In genomic region chr5:181161534-181162175, GRCh38 we compare ENCODE assay signal across 11 cellular contexts. TPM values are rescaled to one million over a fixed set of nuclear protein-coding genes. Genes with fewer than 3 reads are reported as not detected.
DNase-seq lines count a peak whose midpoint lies in the region; ATAC-seq and TF ChIP-seq lines count a peak whose summit lies in the region.
"Had no signal": no experiment of that assay in that cellular context is flagged by ENCODE, and none has a peak within 500 bp of the region (broad histone marks: within the 10 kb centered on the region; RNA-seq: fewer than 3 reads in every experiment).

No MANE protein-coding gene starts in this region.

- CTCF ChIA-PET in PC-3 (lab: Charles Lee): no interaction called here

- H3K27me3 ChIP-seq in PC-3 (ENCODE audit: low read length) (no peaks in the 10 kb centered on the region), endodermal cell (ENCODE audit: control insufficient read depth, insufficient read depth, low read length, poor library complexity, severe bottlenecking) (no peaks in the 10 kb centered on the region), parathyroid adenoma (ENCODE audit: control insufficient read depth, insufficient read depth, low read length) (peaks cover 6% of the 10 kb centered on the region)

- intact Hi-C loops in PC-3 (cut with micrococcal nuclease): no loop called here

- H3K9me3 ChIP-seq in PC-3 (ENCODE audit: low read length) (no peaks in the 10 kb centered on the region), endodermal cell (ENCODE audit: control insufficient read depth, low read length) (no peaks in the 10 kb centered on the region), parathyroid adenoma (ENCODE audit: control insufficient read depth, low read length) (no peaks in the 10 kb centered on the region)
- H3K9me3 ChIP-seq: body of pancreas had no signal

- H3K9me2 ChIP-seq in PC-3 (replicated peaks; ENCODE audit: low read length): no peaks in the 10 kb centered on the region

- no peaks in the 10 kb centered on the region for H3K9me3 Mint-ChIP-seq in T-helper 1 cell treated with Interleukin-12 subunit alpha and Interleukin-12 subunit beta and Interleukin-4 antibody, amounts not matched to agents 30 μg/mL and 1 μg/mL, for 36 hours
- H3K9me3 Mint-ChIP-seq in endodermal cell: no peaks in the 10 kb centered on the region

- H3K4me3 ChIP-seq in PC-3 (ENCODE audit: low read length) (no peak overlapping the region), endodermal cell (ENCODE audit: low read length) (no peak overlapping the region), parathyroid adenoma (ENCODE audit: low read depth, low read length) (no peak overlapping the region)
- H3K4me3 ChIP-seq: body of pancreas had no signal

- peaks cover 29% of the 10 kb centered on the region for H3K27me3 Mint-ChIP-seq in T-helper 1 cell treated with Interleukin-12 subunit alpha and Interleukin-12 subunit beta and Interleukin-4 antibody, amounts not matched to agents 30 μg/mL and 1 μg/mL, for 36 hours (ENCODE audit: low read depth)
- peaks cover 46% of the 10 kb centered on the region for H3K27me3 Mint-ChIP-seq in endodermal cell (ENCODE audit: insufficient read depth)

- peak overlapping the region; percentile 73 for H3K4me3 Mint-ChIP-seq in T-helper 1 cell treated with Interleukin-12 subunit alpha and Interleukin-12 subunit beta and Interleukin-4 antibody, amounts not matched to agents 30 μg/mL and 1 μg/mL, for 36 hours
- peak overlapping the region; percentile 42 for H3K4me3 Mint-ChIP-seq in endodermal cell

- H3K36me3 ChIP-seq in PC-3 (ENCODE audit: low read depth, low read length) (no peaks in the 10 kb centered on the region), endodermal cell (ENCODE audit: control insufficient read depth, insufficient read depth, low read length) (no peaks in the 10 kb centered on the region), parathyroid adenoma (ENCODE audit: control insufficient read depth, insufficient read depth, low read length) (no peaks in the 10 kb centered on the region)

- no peak for TF ChIP-seq CTCF in PC-3 (conservative IDR thresholded peaks at IDR 0.05; ENCODE audit: low read depth, low read length)
- TF ChIP-seq CTCF in endodermal cell (conservative IDR thresholded peaks at IDR 0.05): no peak
- no peak for TF ChIP-seq CTCF in parathyroid adenoma (IDR thresholded peaks at IDR 0.05)

- peak overlapping the region; percentile 94 for H3K27ac Mint-ChIP-seq in T-helper 1 cell treated with Interleukin-12 subunit alpha and Interleukin-12 subunit beta and Interleukin-4 antibody, amounts not matched to agents 30 μg/mL and 1 μg/mL, for 36 hours
- peak overlapping the region; percentile 95 for H3K27ac Mint-ChIP-seq in endodermal cell

- 75 to 78% methylated on average over 1 to 4 of the region's 4 CpGs for WGBS in endodermal cell (ENCODE audit: insufficient coverage in 1 of 2, insufficient read length in 1 of 2), 2 experiments

- no peak for DNase-seq in T-helper 1 cell
- DNase-seq in PC-3: no peak
- no peak for DNase-seq in endodermal cell
- DNase-seq in NCI-H1436 (lab: John Stamatoyannopoulos, UW): no peak
- DNase-seq: body of pancreas, NCI-H1694 treated with DMSO at 0.1 percent for 48 hours had no signal

- H3K4me1 Mint-ChIP-seq in T-helper 1 cell treated with Interleukin-12 subunit alpha and Interleukin-12 subunit beta and Interleukin-4 antibody, amounts not matched to agents 30 μg/mL and 1 μg/mL, for 36 hours (ENCODE audit: low read depth): peaks cover 20% of the 10 kb centered on the region
- H3K4me1 Mint-ChIP-seq in endodermal cell: peaks cover 11% of the 10 kb centered on the region

- H3K79me2 ChIP-seq in PC-3 (ENCODE audit: low read length): no peaks in the 10 kb centered on the region
- H3K79me2 ChIP-seq in parathyroid adenoma: no peaks in the 10 kb centered on the region

- H2AFZ ChIP-seq in PC-3 (ENCODE audit: low read length) (peak overlapping the region; percentile 69), parathyroid adenoma (peak overlapping the region; percentile 23)

- no peaks in the 10 kb centered on the region for H4K20me1 ChIP-seq in PC-3 (ENCODE audit: low read length)

- H3K4me1 ChIP-seq in PC-3 (ENCODE audit: insufficient read depth, low read length): peaks cover 13% of the 10 kb centered on the region; the same call in 1 of the 2 replicates
- H3K4me1 ChIP-seq in endodermal cell (ENCODE audit: control insufficient read depth, insufficient read depth, low read length): no peaks in the 10 kb centered on the region
- peaks cover 6% of the 10 kb centered on the region for H3K4me1 ChIP-seq in parathyroid adenoma

- peak overlapping the region; percentile 41; the same call in 1 of the 2 replicates for H3K9ac ChIP-seq in PC-3 (ENCODE audit: low read length)
- H3K9ac ChIP-seq in endodermal cell (ENCODE audit: extremely low read depth, low read length, poor library complexity, severe bottlenecking): no peak overlapping the region
- H3K9ac ChIP-seq in parathyroid adenoma: no peak overlapping the region

- H3K36me3 Mint-ChIP-seq in T-helper 1 cell treated with Interleukin-12 subunit alpha and Interleukin-12 subunit beta and Interleukin-4 antibody, amounts not matched to agents 30 μg/mL and 1 μg/mL, for 36 hours (ENCODE audit: low read depth): no peaks in the 10 kb centered on the region
- no peaks in the 10 kb centered on the region for H3K36me3 Mint-ChIP-seq in endodermal cell (ENCODE audit: low read depth)

- no peaks in the 10 kb centered on the region for H3F3A ChIP-seq in PC-3 (ENCODE audit: low read length, unreplicated experiment)

- H3K27ac ChIP-seq in PC-3 (ENCODE audit: low read length) (peak overlapping the region; percentile 47), endodermal cell (ENCODE audit: low read depth, low read length) (no peak overlapping the region), parathyroid adenoma (no peak overlapping the region)
- H3K27ac ChIP-seq: body of pancreas had no signal

- ATAC-seq in PC-3 (no peak), HG02571 (IDR thresholded peaks at IDR 0.05; ENCODE audit: unreplicated experiment) (no peak), esophagus mucosa (no peak)
- ATAC-seq: body of pancreas had no signal

- POLR2A ChIA-PET in PC-3 (lab: Charles Lee; ENCODE audit: unreplicated experiment): no interaction called here

- H3K4me2 ChIP-seq in PC-3 (ENCODE audit: low read length) (peak overlapping the region; percentile 31; the same call in 1 of the 2 replicates), parathyroid adenoma (ENCODE audit: low read length) (no peak overlapping the region)

- BruUV-seq in PC-3 (replicated peaks; lab: Mats Ljungman, UMichigan): TSS peak; percentile 37

RNA-seq across cellular contexts. Expression of gene OR2V2, which starts 14.3 kb away (rescaled TPM):
- total RNA-seq in PC-3 (2014; rRNA removed): not detected in 2 replicates
- not detected for total RNA-seq in endodermal cell
- polyA plus RNA-seq in endodermal cell (2013, experiment 1 of 2): not detected
- not detected for polyA plus RNA-seq in endodermal cell (2013, experiment 2 of 2)
- not detected for total RNA-seq in esophagus mucosa
- total RNA-seq: body of pancreas, urinary bladder had no signal
- polyA plus RNA-seq: urinary bladder had no signal

RNA-seq across cellular contexts. Expression of gene OR2V1, which starts 30.7 kb away (rescaled TPM):
- total RNA-seq in PC-3 (2014; rRNA removed) (not detected in 2 replicates), endodermal cell (not detected), esophagus mucosa (not detected)
- not detected for polyA plus RNA-seq in endodermal cell (2013, experiment 1 of 2)
- polyA plus RNA-seq in endodermal cell (2013, experiment 2 of 2): not detected
- total RNA-seq: body of pancreas, urinary bladder had no signal
- polyA plus RNA-seq: urinary bladder had no signal

RNA-seq across cellular contexts. Expression of gene TRIM7, which starts 43.3 kb away (rescaled TPM):
- total RNA-seq in PC-3 (2014; rRNA removed) (28.1 and 44.1 TPM in 2 replicates), endodermal cell (not detected), esophagus mucosa (36.9 TPM)
- 0.21 TPM for polyA plus RNA-seq in endodermal cell (2013, experiment 1 of 2)
- polyA plus RNA-seq in endodermal cell (2013, experiment 2 of 2): 0.29 TPM

Comparison
In these comparisons a context has a peak if more than half of its experiments do, and no peak if none do; other contexts are left out.
1. RNA of gene TRIM7, which starts 43.3 kb away (total RNA-seq): 36.9 TPM in esophagus mucosa (single experiment) and 28.1 to 44.1 TPM in PC-3; not detected in endodermal cell; every median in the first group is over 10 times any median in the second.